Comparison of ENCODE assay signal across 1 cellular context in genomic region chr11:63920126-63920869, GRCh38.
TF ChIP-seq lines count a peak whose summit lies in the region.

No MANE protein-coding gene starts in this region.

TF ChIP-seq in HepG2, 621 proteins besides CTCF, POLR2A, EP300 and RAD21 (continued from another document and continues in another):
- no peak for TF ChIP-seq ZNF644 (CRISPR knock-in tag; IDR thresholded peaks at IDR 0.05; ENCODE audit: low read depth)
- no peak for TF ChIP-seq SP140L (CRISPR knock-in tag; IDR thresholded peaks at IDR 0.05; ENCODE audit: borderline replicate concordance)
- TF ChIP-seq CAMTA2 (CRISPR knock-in tag; IDR thresholded peaks at IDR 0.05; ENCODE audit: borderline replicate concordance) = no peak
- peak; percentile 20; the same call in 1 of the 2 replicates for TF ChIP-seq ZNF251 (CRISPR knock-in tag; IDR thresholded peaks at IDR 0.05)
- no peak for TF ChIP-seq ZBTB7B (CRISPR knock-in tag; IDR thresholded peaks at IDR 0.05)
- TF ChIP-seq ZNF570 (CRISPR knock-in tag; IDR thresholded peaks at IDR 0.05; ENCODE audit: borderline replicate concordance) = no peak
- no peak for TF ChIP-seq FOXA1 (IDR thresholded peaks at IDR 0.05)
- TF ChIP-seq FOXA1 (CRISPR knock-in tag; IDR thresholded peaks at IDR 0.05) = no peak
- TF ChIP-seq TEAD2 (CRISPR knock-in tag; IDR thresholded peaks at IDR 0.05) = no peak
- no peak for TF ChIP-seq RCOR2 (CRISPR knock-in tag; IDR thresholded peaks at IDR 0.05)
- TF ChIP-seq FOXC1 (CRISPR knock-in tag; IDR thresholded peaks at IDR 0.05; ENCODE audit: borderline replicate concordance) = no peak
- TF ChIP-seq PRDM4 (CRISPR knock-in tag; IDR thresholded peaks at IDR 0.05; ENCODE audit: borderline replicate concordance) = no peak
- TF ChIP-seq ZGPAT (CRISPR knock-in tag; IDR thresholded peaks at IDR 0.05) = peak; percentile 6; the same call in 1 of the 2 replicates
- no peak for TF ChIP-seq TSC22D2 (CRISPR knock-in tag; IDR thresholded peaks at IDR 0.05; ENCODE audit: borderline replicate concordance)
- no peak for TF ChIP-seq ZSCAN12 (CRISPR knock-in tag; IDR thresholded peaks at IDR 0.05)
- TF ChIP-seq NCOA5 (CRISPR knock-in tag; IDR thresholded peaks at IDR 0.05) = no peak
- TF ChIP-seq NR2F6 (IDR thresholded peaks at IDR 0.05) = no peak
- TF ChIP-seq NR2F6 (CRISPR knock-in tag; IDR thresholded peaks at IDR 0.05) = peak; percentile 48; the same call in 1 of the 2 replicates
- TF ChIP-seq SRSF1 (optimal IDR thresholded peaks at IDR 0.05; ENCODE audit: low read depth, low read length) = no peak
- TF ChIP-seq ELF4 (CRISPR knock-in tag; IDR thresholded peaks at IDR 0.05; ENCODE audit: borderline replicate concordance) = no peak
- no peak; the same call in 1 of the 2 replicates for TF ChIP-seq ZSCAN29 (CRISPR knock-in tag; conservative IDR thresholded peaks at IDR 0.05)
- TF ChIP-seq TCF7 (IDR thresholded peaks at IDR 0.05; ENCODE audit: low read depth) = no peak
- 0 out of 2 replicates have a peak, but pooled peaks have one; percentile 37 for TF ChIP-seq ZC3H13 (CRISPR knock-in tag; IDR thresholded peaks at IDR 0.05)
- TF ChIP-seq NFATC3 (CRISPR knock-in tag; IDR thresholded peaks at IDR 0.05) = no peak; the same call in 1 of the 2 replicates
- TF ChIP-seq ZNF281 (CRISPR knock-in tag; IDR thresholded peaks at IDR 0.05; ENCODE audit: borderline replicate concordance) = no peak
- TF ChIP-seq ZNF800 (CRISPR knock-in tag; IDR thresholded peaks at IDR 0.05) = no peak
- no peak for TF ChIP-seq ZBTB42 (CRISPR knock-in tag; IDR thresholded peaks at IDR 0.05)
- TF ChIP-seq REST (IDR thresholded peaks at IDR 0.05; ENCODE audit: borderline replicate concordance in 1 of 2, low read depth in 1 of 2, low read length in 2 of 2) = no peak
- no peak for TF ChIP-seq HDAC6 (IDR thresholded peaks at IDR 0.05; ENCODE audit: low read depth, low read length)
- no peak for TF ChIP-seq HIC2 (CRISPR knock-in tag; IDR thresholded peaks at IDR 0.05; ENCODE audit: low read depth)
- 0 out of 3 replicates have a peak, but pooled peaks have one; percentile 5 for TF ChIP-seq MXI1 (IDR thresholded peaks at IDR 0.05; ENCODE audit: borderline replicate concordance, low read depth, low read length)
- no peak for TF ChIP-seq RFXANK (CRISPR knock-in tag; IDR thresholded peaks at IDR 0.05)
- TF ChIP-seq DRAP1 (CRISPR knock-in tag; IDR thresholded peaks at IDR 0.05) = peak; percentile 50; the same call in 1 of the 2 replicates
- TF ChIP-seq ZNF510 (CRISPR knock-in tag; IDR thresholded peaks at IDR 0.05; ENCODE audit: low read depth) = 0 out of 2 replicates have a peak, but pooled peaks have one; percentile 24
- TF ChIP-seq FOXO1 (CRISPR knock-in tag; IDR thresholded peaks at IDR 0.05) = no peak
- no peak for TF ChIP-seq FOSL2 (CRISPR knock-in tag; IDR thresholded peaks at IDR 0.05)
- 0 out of 2 replicates have a peak, but pooled peaks have one; percentile 10 for TF ChIP-seq YEATS4 (CRISPR knock-in tag; IDR thresholded peaks at IDR 0.05; ENCODE audit: borderline replicate concordance)
- TF ChIP-seq ZNF704 (CRISPR knock-in tag; IDR thresholded peaks at IDR 0.05; ENCODE audit: borderline replicate concordance) = no peak; the same call in 1 of the 2 replicates
- no peak for TF ChIP-seq JARID2 (CRISPR knock-in tag; IDR thresholded peaks at IDR 0.05; ENCODE audit: insufficient replicate concordance)
- no peak for TF ChIP-seq ZNF83 (CRISPR knock-in tag; IDR thresholded peaks at IDR 0.05; ENCODE audit: borderline replicate concordance)
- peak; percentile 96 for TF ChIP-seq ESRRA (CRISPR knock-in tag; IDR thresholded peaks at IDR 0.05; ENCODE audit: low read depth)
